ENCODE assay signal across 22 cellular contexts in the genomic region with DNA sequence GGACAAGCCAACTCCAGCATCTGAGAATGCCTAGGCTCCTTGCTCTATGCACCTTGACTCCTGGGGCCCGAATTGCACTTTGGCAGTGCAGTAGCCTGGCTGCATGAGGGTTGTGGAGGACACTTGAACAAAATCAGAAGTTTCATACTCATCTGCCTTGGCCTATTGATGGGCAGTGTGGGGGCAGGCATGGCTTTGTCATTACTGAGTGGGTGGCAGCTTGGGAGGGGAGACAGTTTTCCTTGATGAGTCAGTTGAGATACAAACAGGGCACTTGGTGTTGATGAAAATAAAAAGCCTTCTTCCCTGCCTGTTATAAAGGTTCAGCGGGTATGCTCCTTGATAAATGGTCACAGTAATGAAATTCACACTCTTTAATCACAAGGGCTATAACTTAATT.
DNase-seq lines count a peak whose midpoint lies in the region; ATAC-seq, FAIRE-seq and TF ChIP-seq lines count a peak whose summit lies in the region.
"Had no signal": no experiment of that assay in that cellular context is flagged by ENCODE, and none has a peak within 500 bp of the region (broad histone marks: within the 10 kb centered on the region; RNA-seq: fewer than 3 reads in every experiment).

No MANE protein-coding gene starts in this region.

- POLR2A ChIA-PET in MCF 10A (lab: Yijun Ruan, JAX) = no interaction called here

- H3K36me3 ChIP-seq in breast epithelium (no peaks in the 10 kb centered on the region), astrocyte (ENCODE audit: insufficient read depth, low read length) (no peaks in the 10 kb centered on the region), vagina (no peaks in the 10 kb centered on the region)
- H3K36me3 ChIP-seq: adrenal gland, BLaER1, left ventricle myocardium inferior had no signal

- H2AFZ ChIP-seq in astrocyte (ENCODE audit: low read depth, low read length) = no peak overlapping the region

- DNase-seq in MCF 10A (ENCODE audit: unreplicated experiment) = peak; percentile 12
- DNase-seq in breast epithelium (ENCODE audit: low spot score in 2 of 2) = no peak
- peak; percentile 23 for DNase-seq in astrocyte (ENCODE audit: low read depth)
- DNase-seq in iris pigment epithelial cell (ENCODE audit: low read depth) = peak; percentile 8
- DNase-seq in vagina (ENCODE audit: extremely low spot score in 2 of 2) = peak; percentile 37 to 42
- DNase-seq in activated naive CD8-positive, alpha-beta T cell treated with anti-CD3 and anti-CD28 coated beads for 36 hours = no peak
- DNase-seq in NCI-H1694 treated with DMSO at 0.1 percent for 48 hours (lab: John Stamatoyannopoulos, UW) = no peak
- DNase-seq: 8988T; activated effector memory CD4-positive, alpha-beta T cell treated with anti-CD3 and anti-CD28 coated beads, Interleukin-2, amount 50 U/mL, for 16 hours; adrenal gland; Calu3; caudate nucleus; HCEC 1CT; left ventricle myocardium inferior; NCI-H1417 treated with DMSO at 0.1 percent for 48 hours; NCI-H526; stimulated activated CD4-positive, alpha-beta T cell treated with anti-CD3 and anti-CD28 coated beads, Interleukin-12 subunit alpha, Interleukin-12 subunit beta, amount 100 ng/mL, for 4 hours had no signal

- no peak overlapping the region for H3K27ac ChIP-seq in breast epithelium
- H3K27ac ChIP-seq in astrocyte (ENCODE audit: low read depth, low read length) = no peak overlapping the region
- H3K27ac ChIP-seq in vagina = no peak overlapping the region
- H3K27ac ChIP-seq: adrenal gland, BLaER1, left ventricle myocardium inferior had no signal

- peak overlapping the region; percentile 25 for H3K4me2 ChIP-seq in astrocyte (ENCODE audit: low read length)
- H3K4me2 ChIP-seq: BLaER1 had no signal

- no peak for TF ChIP-seq POLR2A in breast epithelium (IDR thresholded peaks at IDR 0.05)
- TF ChIP-seq POLR2A in vagina (IDR thresholded peaks at IDR 0.05) = no peak

- intact Hi-C loops in MCF 10A (cut with micrococcal nuclease) (no loop called here), breast epithelium (cut with DNase I; ENCODE audit: low total_unique reads) (no loop called here), vagina (cut with DNase I) (no loop called here)

- no peak overlapping the region for H3K9ac ChIP-seq in astrocyte (ENCODE audit: low read length)
- H3K9ac ChIP-seq: BLaER1 had no signal

- H3K9me3 Mint-ChIP-seq in MCF 10A (ENCODE audit: unreplicated experiment) = no peaks in the 10 kb centered on the region
- H3K9me3 Mint-ChIP-seq in astrocyte (ENCODE audit: unreplicated experiment) = no peaks in the 10 kb centered on the region
- H3K9me3 Mint-ChIP-seq in activated naive CD8-positive, alpha-beta T cell treated with anti-CD3 and anti-CD28 coated beads for 36 hours = no peaks in the 10 kb centered on the region

- FAIRE-seq in astrocyte (lab: Jason Lieb, UNC) = peak; percentile 93
- FAIRE-seq: TTC549 had no signal

- H3K79me2 ChIP-seq in astrocyte (ENCODE audit: insufficient read depth, low read length) = no peaks in the 10 kb centered on the region

- H3K36me3 Mint-ChIP-seq in MCF 10A (ENCODE audit: insufficient read depth, unreplicated experiment) (no peaks in the 10 kb centered on the region), astrocyte (ENCODE audit: low read depth, unreplicated experiment) (no peaks in the 10 kb centered on the region)
- H3K36me3 Mint-ChIP-seq in activated naive CD8-positive, alpha-beta T cell treated with anti-CD3 and anti-CD28 coated beads for 36 hours = no peaks in the 10 kb centered on the region

- H3K27me3 Mint-ChIP-seq in MCF 10A (ENCODE audit: insufficient read depth, unreplicated experiment) (no peaks in the 10 kb centered on the region), astrocyte (ENCODE audit: low read depth, unreplicated experiment) (peaks cover 8% of the 10 kb centered on the region)
- H3K27me3 Mint-ChIP-seq in activated naive CD8-positive, alpha-beta T cell treated with anti-CD3 and anti-CD28 coated beads for 36 hours = no peaks in the 10 kb centered on the region

- H3K4me3 ChIP-seq in breast epithelium = no peak overlapping the region
- no peak overlapping the region for H3K4me3 ChIP-seq in astrocyte (ENCODE audit: insufficient read depth, low read depth, low read length)
- no peak overlapping the region for H3K4me3 ChIP-seq in vagina
- H3K4me3 ChIP-seq: adrenal gland, BLaER1, left ventricle myocardium inferior had no signal

- CTCF ChIA-PET in MCF 10A (lab: Yijun Ruan, JAX) = no interaction called here

- no peak for ATAC-seq in HG03159 (IDR thresholded peaks at IDR 0.05; ENCODE audit: unreplicated experiment)
- ATAC-seq: esophagus mucosa, Right ventricle myocardium inferior had no signal

- H3K4me3 Mint-ChIP-seq in MCF 10A (ENCODE audit: unreplicated experiment) (no peak overlapping the region), astrocyte (ENCODE audit: unreplicated experiment) (no peak overlapping the region)
- no peak overlapping the region for H3K4me3 Mint-ChIP-seq in activated naive CD8-positive, alpha-beta T cell treated with anti-CD3 and anti-CD28 coated beads for 36 hours

- H3K4me1 ChIP-seq in breast epithelium (no peaks in the 10 kb centered on the region), astrocyte (ENCODE audit: insufficient read depth, low read length) (peaks cover 5% of the 10 kb centered on the region), vagina (no peaks in the 10 kb centered on the region)
- H3K4me1 ChIP-seq: adrenal gland, BLaER1, left ventricle myocardium inferior had no signal

- peaks cover 0 to 12% of the 10 kb centered on the region in 2 donors for H3K27me3 ChIP-seq in breast epithelium
- no peaks in the 10 kb centered on the region for H3K27me3 ChIP-seq in astrocyte (ENCODE audit: insufficient read depth, low read length)
- H3K27me3 ChIP-seq in vagina = no peaks in the 10 kb centered on the region
- H3K27me3 ChIP-seq: adrenal gland, BLaER1 had no signal

- TF ChIP-seq CTCF in MCF 10A (IDR thresholded peaks at IDR 0.05; ENCODE audit: unreplicated experiment) = no peak
- TF ChIP-seq CTCF in breast epithelium (IDR thresholded peaks at IDR 0.05) = no peak
- TF ChIP-seq CTCF in astrocyte (IDR thresholded peaks at IDR 0.05; ENCODE audit: insufficient read depth, low read depth, low read length) = no peak
- TF ChIP-seq CTCF in vagina (IDR thresholded peaks at IDR 0.05) = no peak

- H4K20me1 ChIP-seq in astrocyte (ENCODE audit: insufficient read depth, low read length) = no peaks in the 10 kb centered on the region
- H4K20me1 ChIP-seq: BLaER1 had no signal

- H3K27ac Mint-ChIP-seq in MCF 10A (ENCODE audit: low read depth, unreplicated experiment) (no peak overlapping the region), astrocyte (ENCODE audit: unreplicated experiment) (no peak overlapping the region)
- no peak overlapping the region for H3K27ac Mint-ChIP-seq in activated naive CD8-positive, alpha-beta T cell treated with anti-CD3 and anti-CD28 coated beads for 36 hours

- H3K4me1 Mint-ChIP-seq in MCF 10A (ENCODE audit: insufficient read depth, unreplicated experiment) = peaks cover 6% of the 10 kb centered on the region
- H3K4me1 Mint-ChIP-seq in astrocyte (ENCODE audit: low read depth, unreplicated experiment) = peaks cover 12% of the 10 kb centered on the region
- H3K4me1 Mint-ChIP-seq in activated naive CD8-positive, alpha-beta T cell treated with anti-CD3 and anti-CD28 coated beads for 36 hours = no peaks in the 10 kb centered on the region

- H3K9me3 ChIP-seq in breast epithelium (no peaks in the 10 kb centered on the region), astrocyte (ENCODE audit: insufficient read depth, low read depth, low read length) (no peaks in the 10 kb centered on the region), vagina (no peaks in the 10 kb centered on the region)
- H3K9me3 ChIP-seq: adrenal gland, BLaER1, left ventricle myocardium inferior had no signal

- BruUV-seq in MCF 10A (replicated peaks; lab: Mats Ljungman, UMichigan) = no TSS peak

Comparison
In these comparisons a context has a peak if more than half of its experiments do, and no peak if none do; other contexts are left out.
1. DNase-seq: peak in MCF 10A (single experiment), astrocyte (single experiment), iris pigment epithelial cell (single experiment) and vagina (2 of 2); none in breast epithelium (0 of 2), activated naive CD8-positive, alpha-beta T cell treated with anti-CD3 and anti-CD28 coated beads for 36 hours (single experiment) and NCI-H1694 treated with DMSO at 0.1 percent for 48 hours (single experiment).